Comparison of ENCODE assay signal across 2 cellular contexts in the genomic region with DNA sequence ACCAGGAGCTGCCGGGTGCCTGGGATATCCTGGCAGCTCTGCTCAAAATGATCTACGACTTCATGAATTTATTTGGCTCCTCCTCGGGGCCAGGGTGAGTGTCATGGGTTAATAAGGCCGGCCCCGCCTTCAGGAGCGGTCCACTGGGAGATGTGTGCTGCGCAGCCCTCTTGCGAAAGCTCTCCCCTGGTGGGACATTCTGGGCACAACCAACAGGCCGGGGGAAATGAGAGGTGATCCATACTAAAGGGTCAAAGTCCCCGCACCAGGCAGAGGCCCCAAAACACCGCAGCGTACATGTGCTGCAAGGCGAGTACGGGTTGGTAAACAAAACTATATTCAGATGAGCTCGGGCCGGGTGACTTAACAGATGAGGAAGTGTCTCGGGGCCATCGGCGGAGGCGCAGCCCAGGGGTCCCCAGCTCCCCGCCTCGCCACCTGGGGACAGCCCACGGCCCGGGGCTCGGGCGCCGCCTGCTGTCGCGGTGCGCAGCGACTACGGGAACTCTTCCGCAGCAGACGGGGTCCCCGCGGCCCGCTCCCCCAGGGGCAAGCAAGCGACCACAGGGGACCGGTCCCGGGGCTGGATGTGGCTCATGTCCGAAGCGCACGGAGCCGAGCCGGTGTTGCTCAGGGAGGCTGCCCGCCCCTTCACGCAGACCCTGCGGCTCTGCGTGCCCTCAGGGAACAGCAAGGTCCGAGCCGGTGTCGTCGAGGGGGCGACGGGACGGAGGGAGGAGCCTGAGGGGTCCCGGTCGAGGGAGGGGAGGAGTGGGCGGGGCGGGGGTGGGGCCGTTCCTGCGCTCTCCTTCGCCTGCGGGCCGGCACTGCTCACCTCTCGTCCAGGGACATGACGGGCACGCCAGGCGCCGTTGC.
TF ChIP-seq lines count a peak whose summit lies in the region.

A gene with protein sequence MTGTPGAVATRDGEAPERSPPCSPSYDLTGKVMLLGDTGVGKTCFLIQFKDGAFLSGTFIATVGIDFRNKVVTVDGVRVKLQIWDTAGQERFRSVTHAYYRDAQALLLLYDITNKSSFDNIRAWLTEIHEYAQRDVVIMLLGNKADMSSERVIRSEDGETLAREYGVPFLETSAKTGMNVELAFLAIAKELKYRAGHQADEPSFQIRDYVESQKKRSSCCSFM (plus strand): TSS at position 834 of the 876 bp plus-strand sequence. CDS start 17 bp downstream, at position 851.

TF ChIP-seq in GM12878, 131 proteins besides CTCF, POLR2A, EP300 and RAD21 (continued from another document and continues in another):
- TF ChIP-seq GABPA (IDR thresholded peaks at IDR 0.05; ENCODE audit: low read depth): no peak
- TF ChIP-seq, protein P1, sequence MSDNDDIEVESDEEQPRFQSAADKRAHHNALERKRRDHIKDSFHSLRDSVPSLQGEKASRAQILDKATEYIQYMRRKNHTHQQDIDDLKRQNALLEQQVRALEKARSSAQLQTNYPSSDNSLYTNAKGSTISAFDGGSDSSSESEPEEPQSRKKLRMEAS (IDR thresholded peaks at IDR 0.05; ENCODE audit: low read depth, low read length): 0 out of 2 replicates have a peak, but pooled peaks have one; percentile 37
- no peak for TF ChIP-seq RELA (IDR thresholded peaks at IDR 0.05; ENCODE audit: borderline replicate concordance, partially characterized antibody)
- TF ChIP-seq PAX5 (IDR thresholded peaks at IDR 0.05; ENCODE audit: borderline replicate concordance, low read depth, low read length): no peak
- no peak for TF ChIP-seq CREB1 (IDR thresholded peaks at IDR 0.05; ENCODE audit: low read depth)
- TF ChIP-seq CEBPB (IDR thresholded peaks at IDR 0.05; ENCODE audit: borderline replicate concordance in 1 of 2, low read depth in 2 of 2, low read length in 2 of 2): no peak
- peak; percentile 52 for TF ChIP-seq LARP7 (IDR thresholded peaks at IDR 0.05)
- TF ChIP-seq, protein P2, sequence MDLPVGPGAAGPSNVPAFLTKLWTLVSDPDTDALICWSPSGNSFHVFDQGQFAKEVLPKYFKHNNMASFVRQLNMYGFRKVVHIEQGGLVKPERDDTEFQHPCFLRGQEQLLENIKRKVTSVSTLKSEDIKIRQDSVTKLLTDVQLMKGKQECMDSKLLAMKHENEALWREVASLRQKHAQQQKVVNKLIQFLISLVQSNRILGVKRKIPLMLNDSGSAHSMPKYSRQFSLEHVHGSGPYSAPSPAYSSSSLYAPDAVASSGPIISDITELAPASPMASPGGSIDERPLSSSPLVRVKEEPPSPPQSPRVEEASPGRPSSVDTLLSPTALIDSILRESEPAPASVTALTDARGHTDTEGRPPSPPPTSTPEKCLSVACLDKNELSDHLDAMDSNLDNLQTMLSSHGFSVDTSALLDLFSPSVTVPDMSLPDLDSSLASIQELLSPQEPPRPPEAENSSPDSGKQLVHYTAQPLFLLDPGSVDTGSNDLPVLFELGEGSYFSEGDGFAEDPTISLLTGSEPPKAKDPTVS (IDR thresholded peaks at IDR 0.05; ENCODE audit: low read depth, low read length): no peak
- TF ChIP-seq TBL1XR1 (IDR thresholded peaks at IDR 0.05; ENCODE audit: low read depth, low read length): no peak
- TF ChIP-seq, protein P3, sequence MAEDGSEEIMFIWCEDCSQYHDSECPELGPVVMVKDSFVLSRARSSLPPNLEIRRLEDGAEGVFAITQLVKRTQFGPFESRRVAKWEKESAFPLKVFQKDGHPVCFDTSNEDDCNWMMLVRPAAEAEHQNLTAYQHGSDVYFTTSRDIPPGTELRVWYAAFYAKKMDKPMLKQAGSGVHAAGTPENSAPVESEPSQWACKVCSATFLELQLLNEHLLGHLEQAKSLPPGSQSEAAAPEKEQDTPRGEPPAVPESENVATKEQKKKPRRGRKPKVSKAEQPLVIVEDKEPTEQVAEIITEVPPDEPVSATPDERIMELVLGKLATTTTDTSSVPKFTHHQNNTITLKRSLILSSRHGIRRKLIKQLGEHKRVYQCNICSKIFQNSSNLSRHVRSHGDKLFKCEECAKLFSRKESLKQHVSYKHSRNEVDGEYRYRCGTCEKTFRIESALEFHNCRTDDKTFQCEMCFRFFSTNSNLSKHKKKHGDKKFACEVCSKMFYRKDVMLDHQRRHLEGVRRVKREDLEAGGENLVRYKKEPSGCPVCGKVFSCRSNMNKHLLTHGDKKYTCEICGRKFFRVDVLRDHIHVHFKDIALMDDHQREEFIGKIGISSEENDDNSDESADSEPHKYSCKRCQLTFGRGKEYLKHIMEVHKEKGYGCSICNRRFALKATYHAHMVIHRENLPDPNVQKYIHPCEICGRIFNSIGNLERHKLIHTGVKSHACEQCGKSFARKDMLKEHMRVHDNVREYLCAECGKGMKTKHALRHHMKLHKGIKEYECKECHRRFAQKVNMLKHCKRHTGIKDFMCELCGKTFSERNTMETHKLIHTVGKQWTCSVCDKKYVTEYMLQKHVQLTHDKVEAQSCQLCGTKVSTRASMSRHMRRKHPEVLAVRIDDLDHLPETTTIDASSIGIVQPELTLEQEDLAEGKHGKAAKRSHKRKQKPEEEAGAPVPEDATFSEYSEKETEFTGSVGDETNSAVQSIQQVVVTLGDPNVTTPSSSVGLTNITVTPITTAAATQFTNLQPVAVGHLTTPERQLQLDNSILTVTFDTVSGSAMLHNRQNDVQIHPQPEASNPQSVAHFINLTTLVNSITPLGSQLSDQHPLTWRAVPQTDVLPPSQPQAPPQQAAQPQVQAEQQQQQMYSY (CRISPR knock-in tag; IDR thresholded peaks at IDR 0.05): no peak
- no peak for TF ChIP-seq SIX5 (IDR thresholded peaks at IDR 0.05; ENCODE audit: low read depth, low read length, severe bottlenecking)
- TF ChIP-seq CHD4 (IDR thresholded peaks at IDR 0.05): no peak
- no peak for TF ChIP-seq SREBF2 (IDR thresholded peaks at IDR 0.05; ENCODE audit: low read length)
- TF ChIP-seq POLR2AphosphoS2 (IDR thresholded peaks at IDR 0.05; ENCODE audit: low read depth, low read length): no peak; the same call in 1 of the 2 replicates
- no peak for TF ChIP-seq MYB (IDR thresholded peaks at IDR 0.05; ENCODE audit: borderline replicate concordance, low read depth, low read length)
- 0 out of 2 replicates have a peak, but pooled peaks have one; percentile 23 for TF ChIP-seq SIN3A (IDR thresholded peaks at IDR 0.05; ENCODE audit: low read depth, low read length)
- TF ChIP-seq BACH1 (IDR thresholded peaks at IDR 0.05; ENCODE audit: borderline replicate concordance): no peak
- TF ChIP-seq DPF2 (IDR thresholded peaks at IDR 0.05): peak; percentile 53; the same call in 1 of the 2 replicates
- TF ChIP-seq TCF7 (IDR thresholded peaks at IDR 0.05; ENCODE audit: borderline replicate concordance): no peak
- no peak for TF ChIP-seq NRF1 (conservative IDR thresholded peaks at IDR 0.05; ENCODE audit: low read depth, low read length)
- TF ChIP-seq TCF3 (IDR thresholded peaks at IDR 0.05; ENCODE audit: borderline replicate concordance, insufficient read depth, low read depth, low read length): 0 out of 2 replicates have a peak, but pooled peaks have one; percentile 56
- TF ChIP-seq, protein P4, sequence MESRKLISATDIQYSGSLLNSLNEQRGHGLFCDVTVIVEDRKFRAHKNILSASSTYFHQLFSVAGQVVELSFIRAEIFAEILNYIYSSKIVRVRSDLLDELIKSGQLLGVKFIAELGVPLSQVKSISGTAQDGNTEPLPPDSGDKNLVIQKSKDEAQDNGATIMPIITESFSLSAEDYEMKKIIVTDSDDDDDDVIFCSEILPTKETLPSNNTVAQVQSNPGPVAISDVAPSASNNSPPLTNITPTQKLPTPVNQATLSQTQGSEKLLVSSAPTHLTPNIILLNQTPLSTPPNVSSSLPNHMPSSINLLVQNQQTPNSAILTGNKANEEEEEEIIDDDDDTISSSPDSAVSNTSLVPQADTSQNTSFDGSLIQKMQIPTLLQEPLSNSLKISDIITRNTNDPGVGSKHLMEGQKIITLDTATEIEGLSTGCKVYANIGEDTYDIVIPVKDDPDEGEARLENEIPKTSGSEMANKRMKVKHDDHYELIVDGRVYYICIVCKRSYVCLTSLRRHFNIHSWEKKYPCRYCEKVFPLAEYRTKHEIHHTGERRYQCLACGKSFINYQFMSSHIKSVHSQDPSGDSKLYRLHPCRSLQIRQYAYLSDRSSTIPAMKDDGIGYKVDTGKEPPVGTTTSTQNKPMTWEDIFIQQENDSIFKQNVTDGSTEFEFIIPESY (IDR thresholded peaks at IDR 0.05): no peak

TF ChIP-seq in HepG2, 621 proteins besides CTCF, POLR2A, EP300 and RAD21 (continued from another document and continues in another):
- TF ChIP-seq, protein P5, sequence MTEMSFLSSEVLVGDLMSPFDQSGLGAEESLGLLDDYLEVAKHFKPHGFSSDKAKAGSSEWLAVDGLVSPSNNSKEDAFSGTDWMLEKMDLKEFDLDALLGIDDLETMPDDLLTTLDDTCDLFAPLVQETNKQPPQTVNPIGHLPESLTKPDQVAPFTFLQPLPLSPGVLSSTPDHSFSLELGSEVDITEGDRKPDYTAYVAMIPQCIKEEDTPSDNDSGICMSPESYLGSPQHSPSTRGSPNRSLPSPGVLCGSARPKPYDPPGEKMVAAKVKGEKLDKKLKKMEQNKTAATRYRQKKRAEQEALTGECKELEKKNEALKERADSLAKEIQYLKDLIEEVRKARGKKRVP (CRISPR knock-in tag; IDR thresholded peaks at IDR 0.05): peak in 1 of 2 experiments; percentile 55; a peak in 1 of 4 replicates
- TF ChIP-seq, protein P6, sequence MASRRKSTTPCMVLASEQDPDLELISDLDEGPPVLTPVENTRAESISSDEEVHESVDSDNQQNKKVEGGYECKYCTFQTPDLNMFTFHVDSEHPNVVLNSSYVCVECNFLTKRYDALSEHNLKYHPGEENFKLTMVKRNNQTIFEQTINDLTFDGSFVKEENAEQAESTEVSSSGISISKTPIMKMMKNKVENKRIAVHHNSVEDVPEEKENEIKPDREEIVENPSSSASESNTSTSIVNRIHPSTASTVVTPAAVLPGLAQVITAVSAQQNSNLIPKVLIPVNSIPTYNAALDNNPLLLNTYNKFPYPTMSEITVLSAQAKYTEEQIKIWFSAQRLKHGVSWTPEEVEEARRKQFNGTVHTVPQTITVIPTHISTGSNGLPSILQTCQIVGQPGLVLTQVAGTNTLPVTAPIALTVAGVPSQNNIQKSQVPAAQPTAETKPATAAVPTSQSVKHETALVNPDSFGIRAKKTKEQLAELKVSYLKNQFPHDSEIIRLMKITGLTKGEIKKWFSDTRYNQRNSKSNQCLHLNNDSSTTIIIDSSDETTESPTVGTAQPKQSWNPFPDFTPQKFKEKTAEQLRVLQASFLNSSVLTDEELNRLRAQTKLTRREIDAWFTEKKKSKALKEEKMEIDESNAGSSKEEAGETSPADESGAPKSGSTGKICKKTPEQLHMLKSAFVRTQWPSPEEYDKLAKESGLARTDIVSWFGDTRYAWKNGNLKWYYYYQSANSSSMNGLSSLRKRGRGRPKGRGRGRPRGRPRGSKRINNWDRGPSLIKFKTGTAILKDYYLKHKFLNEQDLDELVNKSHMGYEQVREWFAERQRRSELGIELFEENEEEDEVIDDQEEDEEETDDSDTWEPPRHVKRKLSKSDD (CRISPR knock-in tag; IDR thresholded peaks at IDR 0.05; ENCODE audit: low read depth): peak; percentile 56; the same call in 1 of the 2 replicates
- TF ChIP-seq, protein P7, sequence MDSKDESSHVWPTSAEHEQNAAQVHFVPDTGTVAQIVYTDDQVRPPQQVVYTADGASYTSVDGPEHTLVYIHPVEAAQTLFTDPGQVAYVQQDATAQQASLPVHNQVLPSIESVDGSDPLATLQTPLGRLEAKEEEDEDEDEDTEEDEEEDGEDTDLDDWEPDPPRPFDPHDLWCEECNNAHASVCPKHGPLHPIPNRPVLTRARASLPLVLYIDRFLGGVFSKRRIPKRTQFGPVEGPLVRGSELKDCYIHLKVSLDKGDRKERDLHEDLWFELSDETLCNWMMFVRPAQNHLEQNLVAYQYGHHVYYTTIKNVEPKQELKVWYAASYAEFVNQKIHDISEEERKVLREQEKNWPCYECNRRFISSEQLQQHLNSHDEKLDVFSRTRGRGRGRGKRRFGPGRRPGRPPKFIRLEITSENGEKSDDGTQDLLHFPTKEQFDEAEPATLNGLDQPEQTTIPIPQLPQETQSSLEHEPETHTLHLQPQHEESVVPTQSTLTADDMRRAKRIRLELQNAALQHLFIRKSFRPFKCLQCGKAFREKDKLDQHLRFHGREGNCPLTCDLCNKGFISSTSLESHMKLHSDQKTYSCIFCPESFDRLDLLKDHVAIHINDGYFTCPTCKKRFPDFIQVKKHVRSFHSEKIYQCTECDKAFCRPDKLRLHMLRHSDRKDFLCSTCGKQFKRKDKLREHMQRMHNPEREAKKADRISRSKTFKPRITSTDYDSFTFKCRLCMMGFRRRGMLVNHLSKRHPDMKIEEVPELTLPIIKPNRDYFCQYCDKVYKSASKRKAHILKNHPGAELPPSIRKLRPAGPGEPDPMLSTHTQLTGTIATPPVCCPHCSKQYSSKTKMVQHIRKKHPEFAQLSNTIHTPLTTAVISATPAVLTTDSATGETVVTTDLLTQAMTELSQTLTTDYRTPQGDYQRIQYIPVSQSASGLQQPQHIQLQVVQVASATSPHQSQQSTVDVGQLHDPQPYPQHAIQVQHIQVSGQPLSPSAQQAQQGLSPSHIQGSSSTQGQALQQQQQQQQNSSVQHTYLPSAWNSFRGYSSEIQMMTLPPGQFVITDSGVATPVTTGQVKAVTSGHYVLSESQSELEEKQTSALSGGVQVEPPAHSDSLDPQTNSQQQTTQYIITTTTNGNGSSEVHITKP (CRISPR knock-in tag; IDR thresholded peaks at IDR 0.05; ENCODE audit: low read depth): peak; percentile 99
- TF ChIP-seq ZBTB7B (CRISPR knock-in tag; IDR thresholded peaks at IDR 0.05) (peak; percentile 94), MBD4 (IDR thresholded peaks at IDR 0.05; ENCODE audit: borderline replicate concordance, low read length) (no peak), ZNF775 (CRISPR knock-in tag; IDR thresholded peaks at IDR 0.05; ENCODE audit: borderline replicate concordance) (peak; percentile 21; the same call in 1 of the 2 replicates), HIVEP1 (CRISPR knock-in tag; IDR thresholded peaks at IDR 0.05) (peak; percentile 96), ZFP82 (CRISPR knock-in tag; IDR thresholded peaks at IDR 0.05; ENCODE audit: borderline replicate concordance) (no peak), ZFP62 (CRISPR knock-in tag; IDR thresholded peaks at IDR 0.05) (no peak), CHD2 (IDR thresholded peaks at IDR 0.05; ENCODE audit: low read depth, low read length) (no peak; the same call in 1 of the 2 replicates), KAT2B (IDR thresholded peaks at IDR 0.05; ENCODE audit: borderline replicate concordance, low read depth, low read length) (peak; percentile 0; the same call in 1 of the 2 replicates), KLF11 (CRISPR knock-in tag; IDR thresholded peaks at IDR 0.05) (peak; percentile 18), ZSCAN9 (CRISPR knock-in tag; IDR thresholded peaks at IDR 0.05; ENCODE audit: borderline replicate concordance) (peak; percentile 61; the same call in 1 of the 2 replicates), NCOA2 (CRISPR knock-in tag; IDR thresholded peaks at IDR 0.05) (peak; percentile 83), ZSCAN31 (CRISPR knock-in tag; IDR thresholded peaks at IDR 0.05; ENCODE audit: low read depth) (no peak), POLR2G (IDR thresholded peaks at IDR 0.05; ENCODE audit: low read depth, low read length) (peak; percentile 75), CBFB (CRISPR knock-in tag; IDR thresholded peaks at IDR 0.05) (peak; percentile 51)
- TF ChIP-seq, protein P8, sequence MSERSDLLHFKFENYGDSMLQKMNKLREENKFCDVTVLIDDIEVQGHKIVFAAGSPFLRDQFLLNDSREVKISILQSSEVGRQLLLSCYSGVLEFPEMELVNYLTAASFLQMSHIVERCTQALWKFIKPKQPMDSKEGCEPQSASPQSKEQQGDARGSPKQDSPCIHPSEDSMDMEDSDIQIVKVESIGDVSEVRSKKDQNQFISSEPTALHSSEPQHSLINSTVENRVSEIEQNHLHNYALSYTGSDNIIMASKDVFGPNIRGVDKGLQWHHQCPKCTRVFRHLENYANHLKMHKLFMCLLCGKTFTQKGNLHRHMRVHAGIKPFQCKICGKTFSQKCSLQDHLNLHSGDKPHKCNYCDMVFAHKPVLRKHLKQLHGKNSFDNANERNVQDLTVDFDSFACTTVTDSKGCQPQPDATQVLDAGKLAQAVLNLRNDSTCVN (CRISPR knock-in tag; IDR thresholded peaks at IDR 0.05; ENCODE audit: borderline replicate concordance): peak; percentile 31; the same call in 1 of the 2 replicates
